ENCODE assay signal across 1 cellular context in the genomic region with DNA sequence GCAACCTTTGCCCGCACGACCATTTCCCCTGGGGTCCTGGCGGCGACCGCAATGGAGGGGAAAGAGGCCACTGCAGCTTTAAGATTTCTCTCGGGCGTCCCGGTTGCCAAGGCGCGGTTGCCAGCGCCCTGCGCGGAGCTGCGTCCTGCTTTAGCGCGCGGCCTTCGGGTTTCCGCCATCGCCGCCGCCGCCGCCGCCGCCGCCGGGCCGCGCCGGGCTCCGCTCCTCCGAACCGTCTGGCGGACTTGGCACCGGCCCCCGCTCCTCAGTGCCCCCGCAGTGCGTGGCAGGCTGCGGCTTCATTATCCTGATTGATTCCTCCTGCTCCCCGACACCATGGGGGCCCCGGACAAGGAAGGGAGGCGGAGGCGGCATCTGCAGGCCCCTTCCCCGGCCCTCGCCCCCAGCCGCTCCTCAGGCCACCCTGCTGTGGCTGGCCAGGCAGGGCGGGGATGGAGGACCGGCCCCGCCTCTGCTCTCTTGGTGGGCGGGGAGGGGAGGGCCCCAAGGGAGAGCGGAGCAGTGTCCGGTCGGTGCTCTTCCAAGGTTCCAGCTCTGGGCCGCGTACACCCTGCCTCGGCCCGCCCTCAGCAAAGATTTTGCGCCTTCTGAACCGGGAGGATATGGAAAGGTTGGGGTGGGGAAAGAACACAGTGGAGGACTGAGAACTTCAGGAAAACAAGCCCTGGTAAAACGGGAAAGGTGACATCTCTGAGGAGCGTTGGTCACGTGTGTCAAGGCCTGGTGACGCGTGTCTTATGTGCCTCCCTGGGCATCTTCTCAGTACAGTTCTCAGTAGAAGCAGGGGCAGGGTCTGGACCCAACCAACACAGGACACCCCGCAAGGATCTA.
A peak's percentile ranks its signal among the peaks of the same experiment; 100 is the strongest.
TF ChIP-seq lines count a peak whose summit lies in the region.

No MANE protein-coding gene starts in this region.

TF ChIP-seq in HepG2, 621 proteins besides CTCF, POLR2A, EP300 and RAD21 (continued from another document and continues in another):
- TF ChIP-seq, protein P1, sequence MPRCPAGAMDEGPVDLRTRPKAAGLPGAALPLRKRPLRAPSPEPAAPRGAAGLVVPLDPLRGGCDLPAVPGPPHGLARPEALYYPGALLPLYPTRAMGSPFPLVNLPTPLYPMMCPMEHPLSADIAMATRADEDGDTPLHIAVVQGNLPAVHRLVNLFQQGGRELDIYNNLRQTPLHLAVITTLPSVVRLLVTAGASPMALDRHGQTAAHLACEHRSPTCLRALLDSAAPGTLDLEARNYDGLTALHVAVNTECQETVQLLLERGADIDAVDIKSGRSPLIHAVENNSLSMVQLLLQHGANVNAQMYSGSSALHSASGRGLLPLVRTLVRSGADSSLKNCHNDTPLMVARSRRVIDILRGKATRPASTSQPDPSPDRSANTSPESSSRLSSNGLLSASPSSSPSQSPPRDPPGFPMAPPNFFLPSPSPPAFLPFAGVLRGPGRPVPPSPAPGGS (CRISPR knock-in tag; IDR thresholded peaks at IDR 0.05), result no peak
- TF ChIP-seq, protein P2, sequence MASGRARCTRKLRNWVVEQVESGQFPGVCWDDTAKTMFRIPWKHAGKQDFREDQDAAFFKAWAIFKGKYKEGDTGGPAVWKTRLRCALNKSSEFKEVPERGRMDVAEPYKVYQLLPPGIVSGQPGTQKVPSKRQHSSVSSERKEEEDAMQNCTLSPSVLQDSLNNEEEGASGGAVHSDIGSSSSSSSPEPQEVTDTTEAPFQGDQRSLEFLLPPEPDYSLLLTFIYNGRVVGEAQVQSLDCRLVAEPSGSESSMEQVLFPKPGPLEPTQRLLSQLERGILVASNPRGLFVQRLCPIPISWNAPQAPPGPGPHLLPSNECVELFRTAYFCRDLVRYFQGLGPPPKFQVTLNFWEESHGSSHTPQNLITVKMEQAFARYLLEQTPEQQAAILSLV (CRISPR knock-in tag; IDR thresholded peaks at IDR 0.05; ENCODE audit: borderline replicate concordance), result peak; percentile 46; the same call in 1 of the 2 replicates
- TF ChIP-seq SALL1 (CRISPR knock-in tag; IDR thresholded peaks at IDR 0.05) (peak; percentile 4; the same call in 1 of the 2 replicates), AGO1 (IDR thresholded peaks at IDR 0.05; ENCODE audit: low read depth, low read length, poor library complexity, severe bottlenecking) (no peak), NR2F6 (IDR thresholded peaks at IDR 0.05) (no peak), NR2F6 (CRISPR knock-in tag; IDR thresholded peaks at IDR 0.05) (no peak), HOXA3 (CRISPR knock-in tag; IDR thresholded peaks at IDR 0.05) (peak; percentile 54; the same call in 1 of the 2 replicates), ARNT2 (CRISPR knock-in tag; IDR thresholded peaks at IDR 0.05; ENCODE audit: low read depth) (peak; percentile 51; the same call in 1 of the 2 replicates), GZF1 (CRISPR knock-in tag; IDR thresholded peaks at IDR 0.05) (0 out of 2 replicates have a peak, but pooled peaks have one; percentile 47), SALL2 (CRISPR knock-in tag; IDR thresholded peaks at IDR 0.05) (0 out of 2 replicates have a peak, but pooled peaks have one; percentile 32), ARHGAP35 (CRISPR knock-in tag; IDR thresholded peaks at IDR 0.05; ENCODE audit: borderline replicate concordance) (0 out of 2 replicates have a peak, but pooled peaks have one; percentile 51), ZNF607 (CRISPR knock-in tag; IDR thresholded peaks at IDR 0.05; ENCODE audit: borderline replicate concordance) (no peak), POGK (CRISPR knock-in tag; conservative IDR thresholded peaks at IDR 0.05) (peak; percentile 58; the same call in 1 of the 2 replicates), YY1 (IDR thresholded peaks at IDR 0.05; ENCODE audit: insufficient read depth, insufficient replicate concordance, low read depth, low read length) (peak; percentile 61), CBFB (CRISPR knock-in tag; IDR thresholded peaks at IDR 0.05) (peak; percentile 20; the same call in 1 of the 2 replicates), SP2 (CRISPR knock-in tag; IDR thresholded peaks at IDR 0.05) (no peak), KDM6A (CRISPR knock-in tag; IDR thresholded peaks at IDR 0.05; ENCODE audit: low read depth) (no peak), MTA1 (CRISPR knock-in tag; IDR thresholded peaks at IDR 0.05; ENCODE audit: borderline replicate concordance) (peak; percentile 48; the same call in 1 of the 2 replicates), AFF4 (CRISPR knock-in tag; IDR thresholded peaks at IDR 0.05) (no peak), PHF20 (CRISPR knock-in tag; IDR thresholded peaks at IDR 0.05) (peak; percentile 36; the same call in 1 of the 2 replicates), KLF11 (CRISPR knock-in tag; IDR thresholded peaks at IDR 0.05) (no peak), TEAD2 (CRISPR knock-in tag; IDR thresholded peaks at IDR 0.05) (no peak), SKIL (CRISPR knock-in tag; IDR thresholded peaks at IDR 0.05; ENCODE audit: borderline replicate concordance) (no peak), XRCC5 (optimal IDR thresholded peaks at IDR 0.05; ENCODE audit: low read length) (peak; percentile 34), ZNF501 (CRISPR knock-in tag; IDR thresholded peaks at IDR 0.05) (peak; percentile 64), SOX13 (IDR thresholded peaks at IDR 0.05) (no peak), SOX13 (CRISPR knock-in tag; conservative IDR thresholded peaks at IDR 0.05 in 1 of 2, IDR thresholded peaks at IDR 0.05 in 1 of 2) (no peak), PHF8 (CRISPR knock-in tag; IDR thresholded peaks at IDR 0.05) (peak; percentile 59; the same call in 1 of the 2 replicates), SKI (IDR thresholded peaks at IDR 0.05; ENCODE audit: partially characterized antibody) (peak; percentile 60), GABPB1 (CRISPR knock-in tag; IDR thresholded peaks at IDR 0.05) (peak; percentile 56; the same call in 1 of the 2 replicates), ZNF329 (CRISPR knock-in tag; IDR thresholded peaks at IDR 0.05; ENCODE audit: low read depth) (0 out of 2 replicates have a peak, but pooled peaks have one; percentile 60)
- TF ChIP-seq, protein P3, sequence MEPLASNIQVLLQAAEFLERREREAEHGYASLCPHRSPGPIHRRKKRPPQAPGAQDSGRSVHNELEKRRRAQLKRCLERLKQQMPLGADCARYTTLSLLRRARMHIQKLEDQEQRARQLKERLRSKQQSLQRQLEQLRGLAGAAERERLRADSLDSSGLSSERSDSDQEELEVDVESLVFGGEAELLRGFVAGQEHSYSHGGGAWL (CRISPR knock-in tag; IDR thresholded peaks at IDR 0.05), result peak; percentile 72; the same call in 1 of the 2 replicates
- TF ChIP-seq, protein P4, sequence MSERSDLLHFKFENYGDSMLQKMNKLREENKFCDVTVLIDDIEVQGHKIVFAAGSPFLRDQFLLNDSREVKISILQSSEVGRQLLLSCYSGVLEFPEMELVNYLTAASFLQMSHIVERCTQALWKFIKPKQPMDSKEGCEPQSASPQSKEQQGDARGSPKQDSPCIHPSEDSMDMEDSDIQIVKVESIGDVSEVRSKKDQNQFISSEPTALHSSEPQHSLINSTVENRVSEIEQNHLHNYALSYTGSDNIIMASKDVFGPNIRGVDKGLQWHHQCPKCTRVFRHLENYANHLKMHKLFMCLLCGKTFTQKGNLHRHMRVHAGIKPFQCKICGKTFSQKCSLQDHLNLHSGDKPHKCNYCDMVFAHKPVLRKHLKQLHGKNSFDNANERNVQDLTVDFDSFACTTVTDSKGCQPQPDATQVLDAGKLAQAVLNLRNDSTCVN (CRISPR knock-in tag; IDR thresholded peaks at IDR 0.05; ENCODE audit: borderline replicate concordance), result no peak; the same call in 1 of the 2 replicates
- TF ChIP-seq, protein P5, sequence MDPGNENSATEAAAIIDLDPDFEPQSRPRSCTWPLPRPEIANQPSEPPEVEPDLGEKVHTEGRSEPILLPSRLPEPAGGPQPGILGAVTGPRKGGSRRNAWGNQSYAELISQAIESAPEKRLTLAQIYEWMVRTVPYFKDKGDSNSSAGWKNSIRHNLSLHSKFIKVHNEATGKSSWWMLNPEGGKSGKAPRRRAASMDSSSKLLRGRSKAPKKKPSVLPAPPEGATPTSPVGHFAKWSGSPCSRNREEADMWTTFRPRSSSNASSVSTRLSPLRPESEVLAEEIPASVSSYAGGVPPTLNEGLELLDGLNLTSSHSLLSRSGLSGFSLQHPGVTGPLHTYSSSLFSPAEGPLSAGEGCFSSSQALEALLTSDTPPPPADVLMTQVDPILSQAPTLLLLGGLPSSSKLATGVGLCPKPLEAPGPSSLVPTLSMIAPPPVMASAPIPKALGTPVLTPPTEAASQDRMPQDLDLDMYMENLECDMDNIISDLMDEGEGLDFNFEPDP (CRISPR knock-in tag; conservative IDR thresholded peaks at IDR 0.05), result 0 out of 2 replicates have a peak, but pooled peaks have one; percentile 91
- TF ChIP-seq, protein P6, sequence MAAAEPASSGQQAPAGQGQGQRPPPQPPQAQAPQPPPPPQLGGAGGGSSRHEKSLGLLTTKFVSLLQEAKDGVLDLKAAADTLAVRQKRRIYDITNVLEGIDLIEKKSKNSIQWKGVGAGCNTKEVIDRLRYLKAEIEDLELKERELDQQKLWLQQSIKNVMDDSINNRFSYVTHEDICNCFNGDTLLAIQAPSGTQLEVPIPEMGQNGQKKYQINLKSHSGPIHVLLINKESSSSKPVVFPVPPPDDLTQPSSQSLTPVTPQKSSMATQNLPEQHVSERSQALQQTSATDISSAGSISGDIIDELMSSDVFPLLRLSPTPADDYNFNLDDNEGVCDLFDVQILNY (CRISPR knock-in tag; conservative IDR thresholded peaks at IDR 0.05), result no peak
- TF ChIP-seq, protein P7, sequence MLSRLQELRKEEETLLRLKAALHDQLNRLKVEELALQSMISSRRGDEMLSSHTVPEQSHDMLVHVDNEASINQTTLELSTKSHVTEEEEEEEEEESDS (CRISPR knock-in tag; IDR thresholded peaks at IDR 0.05; ENCODE audit: borderline replicate concordance), result no peak
- TF ChIP-seq, protein P8, sequence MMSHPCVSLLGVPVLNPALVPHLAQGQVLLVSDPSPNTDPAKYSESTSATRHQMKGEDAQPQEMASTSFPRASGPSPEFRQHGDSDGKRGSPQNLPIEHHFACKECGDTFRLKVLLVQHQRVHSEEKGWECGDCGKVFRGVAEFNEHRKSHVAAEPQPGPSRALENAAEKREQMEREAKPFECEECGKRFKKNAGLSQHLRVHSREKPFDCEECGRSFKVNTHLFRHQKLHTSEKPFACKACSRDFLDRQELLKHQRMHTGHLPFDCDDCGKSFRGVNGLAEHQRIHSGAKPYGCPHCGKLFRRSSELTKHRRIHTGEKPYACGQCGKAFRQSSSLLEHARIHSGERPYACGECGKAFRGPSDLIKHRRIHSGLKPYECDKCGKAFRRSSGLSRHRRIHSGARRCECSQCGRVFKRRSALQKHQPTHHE (CRISPR knock-in tag; IDR thresholded peaks at IDR 0.05; ENCODE audit: borderline replicate concordance), result no peak
